9 cellular contexts compared by ENCODE assay signal in the genomic region with DNA sequence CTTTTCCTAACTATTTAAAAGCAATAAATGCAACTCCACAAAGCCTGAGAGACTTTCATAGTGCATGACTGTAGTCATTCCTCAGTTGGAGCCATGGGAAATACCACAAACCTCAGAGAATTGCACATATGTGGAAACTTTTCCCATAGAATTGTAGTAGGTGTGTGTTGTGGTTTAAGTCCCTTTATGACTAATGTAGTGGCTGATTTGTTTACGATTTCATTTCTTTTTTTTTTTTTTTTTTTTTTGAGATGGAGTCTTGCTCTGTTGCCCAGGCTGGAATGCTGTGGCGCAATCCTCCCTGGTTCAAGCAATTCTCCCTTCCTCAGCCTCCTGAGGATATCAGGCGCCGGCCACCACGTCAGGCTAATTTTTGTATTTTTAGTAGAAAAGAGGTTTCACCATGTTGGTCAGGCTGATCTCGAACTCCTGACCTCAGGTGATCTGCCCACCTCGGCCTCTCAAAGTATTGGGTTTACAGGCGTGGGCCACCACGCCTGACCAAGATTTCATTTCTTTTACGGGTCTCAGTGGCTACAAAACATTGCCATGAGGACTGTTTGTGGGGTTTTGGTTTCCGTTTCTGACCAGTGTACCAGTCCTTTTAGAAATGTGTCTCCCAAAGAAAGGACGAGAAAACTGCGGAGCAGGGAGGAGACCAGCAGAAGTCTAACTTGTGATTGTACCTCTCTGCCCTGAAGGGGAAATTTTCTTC.
A peak's percentile ranks its signal among the peaks of the same experiment; 100 is the strongest.
DNase-seq lines count a peak whose midpoint lies in the region; ATAC-seq and TF ChIP-seq lines count a peak whose summit lies in the region.
"Had no signal": no experiment of that assay in that cellular context is flagged by ENCODE, and none has a peak within 500 bp of the region (broad histone marks: within the 10 kb centered on the region; RNA-seq: fewer than 3 reads in every experiment).

No MANE protein-coding gene starts in this region.

- H3K36me3 Mint-ChIP-seq in activated CD4-positive, alpha-beta T cell treated with anti-CD3 and anti-CD28 coated beads, Interleukin-2, amount 10 ng/mL, durations not matched to agents 24 days and 14 days (ENCODE audit: low read depth): no peaks in the 10 kb centered on the region
- H3K36me3 Mint-ChIP-seq: activated naive CD4-positive, alpha-beta T cell treated with anti-CD3 and anti-CD28 coated beads, Interleukin-2, amount 50 U/mL, for 24 hours had no signal

- intact Hi-C loops in activated CD4-positive, alpha-beta T cell treated with anti-CD3 and anti-CD28 coated beads, Interleukin-2, amount 10 ng/mL, durations not matched to agents 24 days and 14 days (cut with micrococcal nuclease): no loop called here

- no peak overlapping the region for H3K4me3 Mint-ChIP-seq in activated CD4-positive, alpha-beta T cell treated with anti-CD3 and anti-CD28 coated beads, Interleukin-2, amount 10 ng/mL, durations not matched to agents 24 days and 14 days
- H3K4me3 Mint-ChIP-seq: activated naive CD4-positive, alpha-beta T cell treated with anti-CD3 and anti-CD28 coated beads, Interleukin-2, amount 50 U/mL, for 24 hours had no signal

- H3K27me3 ChIP-seq in suprapubic skin: no peaks in the 10 kb centered on the region

- peaks cover 29% of the 10 kb centered on the region for H3K4me1 ChIP-seq in suprapubic skin

- no peak for TF ChIP-seq CTCF in fibroblast of pulmonary artery (IDR thresholded peaks at IDR 0.05; ENCODE audit: low read length, missing control alignments)
- no peak for TF ChIP-seq CTCF in suprapubic skin (IDR thresholded peaks at IDR 0.05)
- no peak for TF ChIP-seq CTCF in GM10248 (IDR thresholded peaks at IDR 0.05; ENCODE audit: control extremely low read depth, extremely low read depth, low read depth, missing control alignments)

- no peaks in the 10 kb centered on the region for H3K36me3 ChIP-seq in suprapubic skin

- CTCF ChIA-PET in GM10248 (lab: Yijun Ruan, JAX): interaction anchor here (0.9 to 4.6 kb wide), 6 partner anchors 13 to 338 kb away, joined by 3 to 27 read pairs (median 4); no protein-coding TSS in a partner anchor

- peak; percentile 39 for ATAC-seq in GM19455 (IDR thresholded peaks at IDR 0.05; ENCODE audit: unreplicated experiment)
- no peak for ATAC-seq in GM18907 (IDR thresholded peaks at IDR 0.05; ENCODE audit: unreplicated experiment)

- H3K27me3 Mint-ChIP-seq in activated CD4-positive, alpha-beta T cell treated with anti-CD3 and anti-CD28 coated beads, Interleukin-2, amount 10 ng/mL, durations not matched to agents 24 days and 14 days: peaks cover 4% of the 10 kb centered on the region
- H3K27me3 Mint-ChIP-seq: activated naive CD4-positive, alpha-beta T cell treated with anti-CD3 and anti-CD28 coated beads, Interleukin-2, amount 50 U/mL, for 24 hours had no signal

- no peak for TF ChIP-seq EP300 in suprapubic skin (IDR thresholded peaks at IDR 0.05)

- WGBS in suprapubic skin: 66% methylated on average over 13 of the region's 13 CpGs

- no peak overlapping the region for H3K27ac Mint-ChIP-seq in activated CD4-positive, alpha-beta T cell treated with anti-CD3 and anti-CD28 coated beads, Interleukin-2, amount 10 ng/mL, durations not matched to agents 24 days and 14 days
- H3K27ac Mint-ChIP-seq: activated naive CD4-positive, alpha-beta T cell treated with anti-CD3 and anti-CD28 coated beads, Interleukin-2, amount 50 U/mL, for 24 hours had no signal

- no peak overlapping the region for H3K4me3 ChIP-seq in fibroblast of pulmonary artery (replicated peaks; ENCODE audit: low read depth, low read length)
- no peak overlapping the region for H3K4me3 ChIP-seq in suprapubic skin

- H3K27ac ChIP-seq in suprapubic skin: peak overlapping the region; percentile 71

- peak; percentile 29 for DNase-seq in RKO (ENCODE audit: low spot score)
- DNase-seq in fibroblast of pulmonary artery (ENCODE audit: low read depth): peak; percentile 96
- no peak for DNase-seq in suprapubic skin (ENCODE audit: low spot score in 2 of 2)
- no peak for DNase-seq in C1 segment of cervical spinal cord (lab: John Stamatoyannopoulos, UW)
- no peak for DNase-seq in GM10248 (ENCODE audit: extremely low spot score)
- no peak for DNase-seq in activated CD4-positive, alpha-beta T cell treated with anti-CD3 and anti-CD28 coated beads, Interleukin-2, amount 10 ng/mL, durations not matched to agents 24 days and 14 days

- no peak for TF ChIP-seq POLR2A in suprapubic skin (IDR thresholded peaks at IDR 0.05)

- H3K9me3 Mint-ChIP-seq in activated CD4-positive, alpha-beta T cell treated with anti-CD3 and anti-CD28 coated beads, Interleukin-2, amount 10 ng/mL, durations not matched to agents 24 days and 14 days: no peaks in the 10 kb centered on the region
- H3K9me3 Mint-ChIP-seq: activated naive CD4-positive, alpha-beta T cell treated with anti-CD3 and anti-CD28 coated beads, Interleukin-2, amount 50 U/mL, for 24 hours had no signal

- H3K9me3 ChIP-seq in suprapubic skin: no peaks in the 10 kb centered on the region

- no peaks in the 10 kb centered on the region for H3K4me1 Mint-ChIP-seq in activated CD4-positive, alpha-beta T cell treated with anti-CD3 and anti-CD28 coated beads, Interleukin-2, amount 10 ng/mL, durations not matched to agents 24 days and 14 days
- H3K4me1 Mint-ChIP-seq: activated naive CD4-positive, alpha-beta T cell treated with anti-CD3 and anti-CD28 coated beads, Interleukin-2, amount 50 U/mL, for 24 hours had no signal

- POLR2A ChIA-PET in GM10248 (lab: Yijun Ruan, JAX): interaction anchor here (0.9 to 2.6 kb wide), 3 partner anchors 14 to 213 kb away, joined by 4 to 16 read pairs (median 5); no protein-coding TSS in a partner anchor

Comparison
In these comparisons a context has a peak if more than half of its experiments do, and no peak if none do; other contexts are left out.
1. DNase-seq: peak in RKO (single experiment) and fibroblast of pulmonary artery (single experiment); none in suprapubic skin (0 of 2), C1 segment of cervical spinal cord (0 of 14), GM10248 (single experiment) and activated CD4-positive, alpha-beta T cell treated with anti-CD3 and anti-CD28 coated beads, Interleukin-2, amount 10 ng/mL, durations not matched to agents 24 days and 14 days (single experiment).